1 cellular context compared by ENCODE assay signal in the genomic region with DNA sequence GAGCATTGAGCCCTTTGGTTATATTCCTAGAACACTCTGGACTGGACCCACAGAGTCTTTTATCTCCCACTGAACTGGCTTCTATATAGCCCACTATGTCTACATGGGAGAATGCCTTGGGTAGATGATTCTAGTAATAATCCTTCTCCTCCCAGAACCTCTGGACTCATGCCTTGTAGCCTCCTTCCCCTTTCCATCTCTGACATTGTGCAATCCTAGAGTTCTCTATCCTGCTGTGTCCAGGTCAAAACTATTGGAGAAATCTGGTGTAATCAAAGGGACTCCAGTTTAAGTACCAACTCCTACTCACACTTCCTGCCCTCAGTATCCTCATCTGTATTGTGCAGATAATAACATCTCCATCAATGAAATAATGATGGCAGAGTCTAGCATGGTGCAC.
TF ChIP-seq lines count a peak whose summit lies in the region.

No MANE protein-coding gene starts in this region.

TF ChIP-seq in HepG2, 621 proteins besides CTCF, POLR2A, EP300 and RAD21:
- TF ChIP-seq TCF7L2 (IDR thresholded peaks at IDR 0.05; ENCODE audit: low read depth, low read length) (no peak), CEBPB (IDR thresholded peaks at IDR 0.05; ENCODE audit: borderline replicate concordance, low read depth, low read length) (peak; percentile 34; the same call in 1 of the 2 replicates), RCOR2 (CRISPR knock-in tag; IDR thresholded peaks at IDR 0.05) (no peak), KLF15 (CRISPR knock-in tag; IDR thresholded peaks at IDR 0.05; ENCODE audit: borderline replicate concordance) (no peak)
